Comparison of ENCODE assay signal across 1 cellular context in genomic region chr11:842370-843002, GRCh38.
TF ChIP-seq lines count a peak whose summit lies in the region.

POLR2L (minus strand) TSS chr11:842529; CDS start chr11:842508, 21 bp downstream.
TSPAN4 (plus strand) TSS chr11:842852; CDS start chr11:850305, 7,453 bp downstream.

TF ChIP-seq in IMR-90, 13 proteins besides CTCF, POLR2A, EP300 and RAD21 (continued from another document):
- TF ChIP-seq ELK1 (IDR thresholded peaks at IDR 0.05; ENCODE audit: borderline replicate concordance, low read depth, low read length) (no peak), FOS (IDR thresholded peaks at IDR 0.05; ENCODE audit: low read depth, low read length) (no peak), SMC3 (IDR thresholded peaks at IDR 0.05; ENCODE audit: low read depth, low read length) (no peak), RFX5 (IDR thresholded peaks at IDR 0.05; ENCODE audit: low read depth, low read length) (no peak), CHD1 (IDR thresholded peaks at IDR 0.05; ENCODE audit: low read depth, low read length) (peak; percentile 62; the same call in 1 of the 2 replicates), RCOR1 (IDR thresholded peaks at IDR 0.05; ENCODE audit: insufficient replicate concordance, low read length) (no peak), MXI1 (IDR thresholded peaks at IDR 0.05; ENCODE audit: borderline replicate concordance, low read depth, low read length) (peak; percentile 99), USF2 (IDR thresholded peaks at IDR 0.05; ENCODE audit: low read depth, low read length) (peak; percentile 4; the same call in 1 of the 2 replicates), CEBPB (IDR thresholded peaks at IDR 0.05; ENCODE audit: low read depth, low read length) (no peak)
